In genomic region chr13:89267734-89268133, GRCh38 we compare ENCODE assay signal across 1 cellular context.
TF ChIP-seq lines count a peak whose summit lies in the region.

No MANE protein-coding gene starts in this region.

TF ChIP-seq in GM23338, 12 proteins besides CTCF, POLR2A, EP300 and RAD21 (continued from another document):
- TF ChIP-seq ZNF462 (CRISPR knock-in tag; IDR thresholded peaks at IDR 0.05) (no peak), JUNB (IDR thresholded peaks at IDR 0.05; ENCODE audit: unreplicated experiment) (no peak), EZH2phosphoT487 (IDR thresholded peaks at IDR 0.05; ENCODE audit: unreplicated experiment) (no peak), NANOG (IDR thresholded peaks at IDR 0.05; ENCODE audit: borderline replicate concordance) (no peak)
